Comparison of ENCODE assay signal across 1 cellular context in the genomic region with DNA sequence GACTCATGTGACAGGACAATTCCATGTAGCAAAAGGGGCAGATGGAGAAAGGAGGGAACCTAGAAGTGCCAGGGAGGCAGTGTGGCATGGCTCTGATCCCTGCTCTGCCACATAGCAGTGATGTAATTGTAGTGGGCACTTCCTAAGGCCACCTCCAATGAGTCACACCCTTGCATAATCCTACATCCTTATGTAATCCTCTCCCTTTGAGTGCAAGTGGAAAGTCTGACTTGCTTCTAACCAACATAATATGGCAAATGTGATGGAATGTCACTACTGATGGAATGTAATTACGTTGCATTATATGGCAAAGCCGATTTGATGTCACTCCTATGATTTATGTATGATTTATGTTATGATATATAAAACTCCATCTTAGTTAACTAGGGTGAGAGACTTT.
A peak's percentile ranks its signal among the peaks of the same experiment; 100 is the strongest.
TF ChIP-seq lines count a peak whose summit lies in the region.

No MANE protein-coding gene starts in this region.

TF ChIP-seq in HEK293, 187 proteins besides CTCF, POLR2A, EP300 and RAD21 (continued from another document and continues in another):
- TF ChIP-seq SALL2 (tag by site-specific recombination; IDR thresholded peaks at IDR 0.05; ENCODE audit: borderline replicate concordance) (no peak), ZNF157 (tag by site-specific recombination; IDR thresholded peaks at IDR 0.05) (no peak), ZNF146 (tag by site-specific recombination; IDR thresholded peaks at IDR 0.05) (no peak), ZNF148 (tag by site-specific recombination; IDR thresholded peaks at IDR 0.05; ENCODE audit: borderline replicate concordance) (no peak), ZNF776 (tag by site-specific recombination; IDR thresholded peaks at IDR 0.05; ENCODE audit: borderline replicate concordance) (no peak), ZNF335 (tag by site-specific recombination; conservative IDR thresholded peaks at IDR 0.05) (peak; percentile 82), ZNF26 (tag by site-specific recombination; IDR thresholded peaks at IDR 0.05) (no peak), ZXDB (tag by site-specific recombination; IDR thresholded peaks at IDR 0.05) (no peak), HIC1 (tag by site-specific recombination; IDR thresholded peaks at IDR 0.05) (peak; percentile 89), SP3 (tag by site-specific recombination; IDR thresholded peaks at IDR 0.05) (peak; percentile 21; the same call in 1 of the 2 replicates), ZNF426 (tag by site-specific recombination; IDR thresholded peaks at IDR 0.05) (no peak), HOXD13 (CRISPR knock-in tag; IDR thresholded peaks at IDR 0.05; ENCODE audit: borderline replicate concordance) (no peak), ZNF214 (tag by site-specific recombination; IDR thresholded peaks at IDR 0.05; ENCODE audit: borderline replicate concordance) (no peak), ZBTB20 (tag by site-specific recombination; IDR thresholded peaks at IDR 0.05) (no peak), ZNF843 (tag by site-specific recombination; IDR thresholded peaks at IDR 0.05) (no peak), GLIS1 (tag by site-specific recombination; IDR thresholded peaks at IDR 0.05) (no peak), ZNF37A (tag by site-specific recombination; IDR thresholded peaks at IDR 0.05) (no peak), ZNF398 (tag by site-specific recombination; IDR thresholded peaks at IDR 0.05) (peak; percentile 47), ZBTB21 (tag by site-specific recombination; IDR thresholded peaks at IDR 0.05) (peak; percentile 80), SCRT1 (tag by site-specific recombination; IDR thresholded peaks at IDR 0.05; ENCODE audit: borderline replicate concordance) (no peak), RBAK (tag by site-specific recombination; IDR thresholded peaks at IDR 0.05) (no peak), ZNF621 (tag by site-specific recombination; IDR thresholded peaks at IDR 0.05) (no peak), ZNF677 (tag by site-specific recombination; IDR thresholded peaks at IDR 0.05) (no peak), ZNF354C (tag by site-specific recombination; IDR thresholded peaks at IDR 0.05; ENCODE audit: borderline replicate concordance, low read depth) (no peak), ZNF416 (tag by site-specific recombination; IDR thresholded peaks at IDR 0.05) (no peak), ZNF513 (tag by site-specific recombination; IDR thresholded peaks at IDR 0.05) (no peak), KLF7 (tag by site-specific recombination; IDR thresholded peaks at IDR 0.05; ENCODE audit: borderline replicate concordance) (no peak), ZNF140 (tag by site-specific recombination; IDR thresholded peaks at IDR 0.05) (no peak), ZNF645 (tag by site-specific recombination; IDR thresholded peaks at IDR 0.05) (no peak), ZNF132 (tag by site-specific recombination; IDR thresholded peaks at IDR 0.05; ENCODE audit: borderline replicate concordance) (no peak)
- TF ChIP-seq, protein P1, sequence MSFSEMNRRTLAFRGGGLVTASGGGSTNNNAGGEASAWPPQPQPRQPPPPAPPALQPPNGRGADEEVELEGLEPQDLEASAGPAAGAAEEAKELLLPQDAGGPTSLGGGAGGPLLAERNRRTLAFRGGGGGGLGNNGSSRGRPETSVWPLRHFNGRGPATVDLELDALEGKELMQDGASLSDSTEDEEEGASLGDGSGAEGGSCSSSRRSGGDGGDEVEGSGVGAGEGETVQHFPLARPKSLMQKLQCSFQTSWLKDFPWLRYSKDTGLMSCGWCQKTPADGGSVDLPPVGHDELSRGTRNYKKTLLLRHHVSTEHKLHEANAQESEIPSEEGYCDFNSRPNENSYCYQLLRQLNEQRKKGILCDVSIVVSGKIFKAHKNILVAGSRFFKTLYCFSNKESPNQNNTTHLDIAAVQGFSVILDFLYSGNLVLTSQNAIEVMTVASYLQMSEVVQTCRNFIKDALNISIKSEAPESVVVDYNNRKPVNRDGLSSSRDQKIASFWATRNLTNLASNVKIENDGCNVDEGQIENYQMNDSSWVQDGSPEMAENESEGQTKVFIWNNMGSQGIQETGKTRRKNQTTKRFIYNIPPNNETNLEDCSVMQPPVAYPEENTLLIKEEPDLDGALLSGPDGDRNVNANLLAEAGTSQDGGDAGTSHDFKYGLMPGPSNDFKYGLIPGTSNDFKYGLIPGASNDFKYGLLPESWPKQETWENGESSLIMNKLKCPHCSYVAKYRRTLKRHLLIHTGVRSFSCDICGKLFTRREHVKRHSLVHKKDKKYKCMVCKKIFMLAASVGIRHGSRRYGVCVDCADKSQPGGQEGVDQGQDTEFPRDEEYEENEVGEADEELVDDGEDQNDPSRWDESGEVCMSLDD (tag by site-specific recombination; IDR thresholded peaks at IDR 0.05): 0 out of 2 replicates have a peak, but pooled peaks have one; percentile 27
- TF ChIP-seq, protein P2, sequence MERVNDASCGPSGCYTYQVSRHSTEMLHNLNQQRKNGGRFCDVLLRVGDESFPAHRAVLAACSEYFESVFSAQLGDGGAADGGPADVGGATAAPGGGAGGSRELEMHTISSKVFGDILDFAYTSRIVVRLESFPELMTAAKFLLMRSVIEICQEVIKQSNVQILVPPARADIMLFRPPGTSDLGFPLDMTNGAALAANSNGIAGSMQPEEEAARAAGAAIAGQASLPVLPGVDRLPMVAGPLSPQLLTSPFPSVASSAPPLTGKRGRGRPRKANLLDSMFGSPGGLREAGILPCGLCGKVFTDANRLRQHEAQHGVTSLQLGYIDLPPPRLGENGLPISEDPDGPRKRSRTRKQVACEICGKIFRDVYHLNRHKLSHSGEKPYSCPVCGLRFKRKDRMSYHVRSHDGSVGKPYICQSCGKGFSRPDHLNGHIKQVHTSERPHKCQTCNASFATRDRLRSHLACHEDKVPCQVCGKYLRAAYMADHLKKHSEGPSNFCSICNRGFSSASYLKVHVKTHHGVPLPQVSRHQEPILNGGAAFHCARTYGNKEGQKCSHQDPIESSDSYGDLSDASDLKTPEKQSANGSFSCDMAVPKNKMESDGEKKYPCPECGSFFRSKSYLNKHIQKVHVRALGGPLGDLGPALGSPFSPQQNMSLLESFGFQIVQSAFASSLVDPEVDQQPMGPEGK (tag by site-specific recombination; IDR thresholded peaks at IDR 0.05): peak; percentile 19; the same call in 1 of the 2 replicates
- TF ChIP-seq, protein P3, sequence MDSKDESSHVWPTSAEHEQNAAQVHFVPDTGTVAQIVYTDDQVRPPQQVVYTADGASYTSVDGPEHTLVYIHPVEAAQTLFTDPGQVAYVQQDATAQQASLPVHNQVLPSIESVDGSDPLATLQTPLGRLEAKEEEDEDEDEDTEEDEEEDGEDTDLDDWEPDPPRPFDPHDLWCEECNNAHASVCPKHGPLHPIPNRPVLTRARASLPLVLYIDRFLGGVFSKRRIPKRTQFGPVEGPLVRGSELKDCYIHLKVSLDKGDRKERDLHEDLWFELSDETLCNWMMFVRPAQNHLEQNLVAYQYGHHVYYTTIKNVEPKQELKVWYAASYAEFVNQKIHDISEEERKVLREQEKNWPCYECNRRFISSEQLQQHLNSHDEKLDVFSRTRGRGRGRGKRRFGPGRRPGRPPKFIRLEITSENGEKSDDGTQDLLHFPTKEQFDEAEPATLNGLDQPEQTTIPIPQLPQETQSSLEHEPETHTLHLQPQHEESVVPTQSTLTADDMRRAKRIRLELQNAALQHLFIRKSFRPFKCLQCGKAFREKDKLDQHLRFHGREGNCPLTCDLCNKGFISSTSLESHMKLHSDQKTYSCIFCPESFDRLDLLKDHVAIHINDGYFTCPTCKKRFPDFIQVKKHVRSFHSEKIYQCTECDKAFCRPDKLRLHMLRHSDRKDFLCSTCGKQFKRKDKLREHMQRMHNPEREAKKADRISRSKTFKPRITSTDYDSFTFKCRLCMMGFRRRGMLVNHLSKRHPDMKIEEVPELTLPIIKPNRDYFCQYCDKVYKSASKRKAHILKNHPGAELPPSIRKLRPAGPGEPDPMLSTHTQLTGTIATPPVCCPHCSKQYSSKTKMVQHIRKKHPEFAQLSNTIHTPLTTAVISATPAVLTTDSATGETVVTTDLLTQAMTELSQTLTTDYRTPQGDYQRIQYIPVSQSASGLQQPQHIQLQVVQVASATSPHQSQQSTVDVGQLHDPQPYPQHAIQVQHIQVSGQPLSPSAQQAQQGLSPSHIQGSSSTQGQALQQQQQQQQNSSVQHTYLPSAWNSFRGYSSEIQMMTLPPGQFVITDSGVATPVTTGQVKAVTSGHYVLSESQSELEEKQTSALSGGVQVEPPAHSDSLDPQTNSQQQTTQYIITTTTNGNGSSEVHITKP (tag by site-specific recombination; IDR thresholded peaks at IDR 0.05): peak; percentile 97
